15 cellular contexts compared by ENCODE assay signal in the genomic region with DNA sequence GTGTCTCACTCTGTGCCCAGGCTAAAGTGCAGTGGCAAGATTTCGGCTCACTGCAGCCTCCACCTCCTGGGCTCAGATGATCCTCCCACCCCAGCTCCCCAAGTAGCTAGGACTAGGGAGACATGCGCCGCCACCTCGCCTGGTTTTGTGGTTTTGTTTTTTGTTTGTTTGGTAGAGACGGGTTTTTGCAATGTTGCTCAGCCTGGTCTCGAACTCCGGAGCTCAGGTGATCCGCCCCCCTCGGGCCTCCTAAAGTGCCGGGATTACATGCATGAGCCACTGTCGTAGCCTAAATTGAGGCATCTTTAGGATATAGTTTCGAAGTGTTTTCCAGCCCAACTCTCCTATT. TPM values are rescaled to one million over a fixed set of nuclear protein-coding genes. Genes with fewer than 3 reads are reported as not detected.
DNase-seq lines count a peak whose midpoint lies in the region; ATAC-seq and TF ChIP-seq lines count a peak whose summit lies in the region.
"Had no signal": no experiment of that assay in that cellular context is flagged by ENCODE, and none has a peak within 500 bp of the region (broad histone marks: within the 10 kb centered on the region; RNA-seq: fewer than 3 reads in every experiment).

No MANE protein-coding gene starts in this region.

- H3K36me3 ChIP-seq in naive thymus-derived CD4-positive, alpha-beta T cell (ENCODE audit: control insufficient read depth in 2 of 3, insufficient read depth in 3 of 3, low read length in 3 of 3): no peaks in the 10 kb centered on the region
- H3K36me3 ChIP-seq in transverse colon: no peaks in the 10 kb centered on the region

- H3K4me1 ChIP-seq in naive thymus-derived CD4-positive, alpha-beta T cell (ENCODE audit: control insufficient read depth in 2 of 2, insufficient read depth in 2 of 2, low read length in 2 of 2): no peaks in the 10 kb centered on the region
- peaks cover 0 to 6% (median 2%) of the 10 kb centered on the region in 4 donors for H3K4me1 ChIP-seq in transverse colon
- H3K4me1 ChIP-seq: A549 had no signal

- H3K27ac Mint-ChIP-seq in activated CD4-positive, alpha-beta T cell treated with anti-CD3 and anti-CD28 coated beads, Interleukin-2, amount 10 ng/mL, durations not matched to agents 7 days and 5 days: peak overlapping the region; percentile 41
- H3K27ac Mint-ChIP-seq in effector memory CD8-positive, alpha-beta T cell: no peak overlapping the region
- H3K27ac Mint-ChIP-seq in naive thymus-derived CD4-positive, alpha-beta T cell: no peak overlapping the region
- no peak overlapping the region for H3K27ac Mint-ChIP-seq in endothelial cell (ENCODE audit: unreplicated experiment)

- TF ChIP-seq POLR2A in transverse colon (IDR thresholded peaks at IDR 0.05): no peak

- intact Hi-C loops in naive thymus-derived CD4-positive, alpha-beta T cell (cut with micrococcal nuclease): no loop called here
- intact Hi-C loops in transverse colon (cut with DNase I; ENCODE audit: low total_unique reads): no loop called here

- CTCF ChIA-PET in activated CD4-positive, alpha-beta T cell treated with anti-CD3 and anti-CD28 coated beads, Interleukin-2, amount 10 ng/mL, durations not matched to agents 7 days and 5 days (lab: Charles Lee): no interaction called here
- CTCF ChIA-PET in naive thymus-derived CD4-positive, alpha-beta T cell (lab: Charles Lee): no interaction called here

- H3K4me3 Mint-ChIP-seq in activated CD4-positive, alpha-beta T cell treated with anti-CD3 and anti-CD28 coated beads, Interleukin-2, amount 10 ng/mL, durations not matched to agents 7 days and 5 days: peak overlapping the region; percentile 66
- peak overlapping the region; percentile 22 to 73 for H3K4me3 Mint-ChIP-seq in effector memory CD8-positive, alpha-beta T cell
- peak overlapping the region in 7 of 10 donors; percentile 43 to 89 (median 74) for H3K4me3 Mint-ChIP-seq in naive thymus-derived CD4-positive, alpha-beta T cell
- H3K4me3 Mint-ChIP-seq in endothelial cell (ENCODE audit: unreplicated experiment): no peak overlapping the region

- H3K36me3 Mint-ChIP-seq in activated CD4-positive, alpha-beta T cell treated with anti-CD3 and anti-CD28 coated beads, Interleukin-2, amount 10 ng/mL, durations not matched to agents 7 days and 5 days (ENCODE audit: low read depth): peaks cover 3% of the 10 kb centered on the region
- no peaks in the 10 kb centered on the region for H3K36me3 Mint-ChIP-seq in effector memory CD8-positive, alpha-beta T cell (ENCODE audit: insufficient read depth)
- H3K36me3 Mint-ChIP-seq in naive thymus-derived CD4-positive, alpha-beta T cell: peaks cover 0 to 14% (median 0%) of the 10 kb centered on the region in 5 donors
- H3K36me3 Mint-ChIP-seq in endothelial cell (ENCODE audit: low read depth, unreplicated experiment): peaks cover 22% of the 10 kb centered on the region

- no peak for ATAC-seq in effector memory CD8-positive, alpha-beta T cell (replicated peaks)
- ATAC-seq in naive thymus-derived CD4-positive, alpha-beta T cell: no peak
- ATAC-seq: A549, SK-N-SH treated with all-trans-retinoic acid at 6 μM for 48 hours had no signal

- DNase-seq in activated CD4-positive, alpha-beta T cell treated with anti-CD3 and anti-CD28 coated beads, Interleukin-2, amount 10 ng/mL, durations not matched to agents 7 days and 5 days: no peak
- no peak for DNase-seq in activated CD4-positive, alpha-beta T cell treated with anti-CD3 and anti-CD28 coated beads for 48 hours
- no peak for DNase-seq in effector memory CD8-positive, alpha-beta T cell
- no peak for DNase-seq in naive thymus-derived CD4-positive, alpha-beta T cell
- DNase-seq in transverse colon (no peak), NCI-H2171 (lab: John Stamatoyannopoulos, UW) (no peak), endothelial cell (ENCODE audit: low spot score) (no peak), NCI-H510A (lab: John Stamatoyannopoulos, UW) (no peak)
- DNase-seq: activated CD4-positive, CD25-positive, alpha-beta regulatory T cell; central memory CD4-positive, alpha-beta T cell; GM23248; NCI-H774 had no signal

- no peaks in the 10 kb centered on the region for H3K27me3 Mint-ChIP-seq in activated CD4-positive, alpha-beta T cell treated with anti-CD3 and anti-CD28 coated beads, Interleukin-2, amount 10 ng/mL, durations not matched to agents 7 days and 5 days
- H3K27me3 Mint-ChIP-seq in effector memory CD8-positive, alpha-beta T cell: no peaks in the 10 kb centered on the region
- peaks cover 0 to 12% (median 0%) of the 10 kb centered on the region in 5 donors for H3K27me3 Mint-ChIP-seq in naive thymus-derived CD4-positive, alpha-beta T cell
- peaks cover 21% of the 10 kb centered on the region for H3K27me3 Mint-ChIP-seq in endothelial cell (ENCODE audit: unreplicated experiment)

- no peak for TF ChIP-seq EP300 in transverse colon (IDR thresholded peaks at IDR 0.05; ENCODE audit: low read depth)

- in situ Hi-C loops in transverse colon (cut with MboI; ENCODE audit: low pct_ligation_motif_present in 1 of 4, low pct_unique_long_range_greater_than_20kb in 1 of 4, low sequenced_read_pairs in 3 of 4): no loop called here

- TF ChIP-seq CTCF in transverse colon (IDR thresholded peaks at IDR 0.05): no peak
- no peak for TF ChIP-seq CTCF in endothelial cell (IDR thresholded peaks at IDR 0.05; ENCODE audit: unreplicated experiment)

- H3K4me1 Mint-ChIP-seq in activated CD4-positive, alpha-beta T cell treated with anti-CD3 and anti-CD28 coated beads, Interleukin-2, amount 10 ng/mL, durations not matched to agents 7 days and 5 days: no peaks in the 10 kb centered on the region
- H3K4me1 Mint-ChIP-seq in effector memory CD8-positive, alpha-beta T cell (ENCODE audit: low read depth in 2 of 2): peaks cover 0 to 3% of the 10 kb centered on the region in 2 donors
- peaks cover 0 to 18% (median 0%) of the 10 kb centered on the region in 7 donors for H3K4me1 Mint-ChIP-seq in naive thymus-derived CD4-positive, alpha-beta T cell
- no peaks in the 10 kb centered on the region for H3K4me1 Mint-ChIP-seq in endothelial cell (ENCODE audit: unreplicated experiment)

- H3K27me3 ChIP-seq in naive thymus-derived CD4-positive, alpha-beta T cell (ENCODE audit: control insufficient read depth in 2 of 2, insufficient read depth in 2 of 2, low read length in 2 of 2): no peaks in the 10 kb centered on the region
- no peaks in the 10 kb centered on the region for H3K27me3 ChIP-seq in transverse colon

- POLR2A ChIA-PET in activated CD4-positive, alpha-beta T cell treated with anti-CD3 and anti-CD28 coated beads, Interleukin-2, amount 10 ng/mL, durations not matched to agents 7 days and 5 days (lab: Charles Lee): no interaction called here
- POLR2A ChIA-PET in naive thymus-derived CD4-positive, alpha-beta T cell (lab: Charles Lee): no interaction called here

- peaks cover 35% of the 10 kb centered on the region for H3K9me3 Mint-ChIP-seq in activated CD4-positive, alpha-beta T cell treated with anti-CD3 and anti-CD28 coated beads, Interleukin-2, amount 10 ng/mL, durations not matched to agents 7 days and 5 days
- H3K9me3 Mint-ChIP-seq in effector memory CD8-positive, alpha-beta T cell: peaks cover 13 to 17% of the 10 kb centered on the region in 2 donors
- H3K9me3 Mint-ChIP-seq in naive thymus-derived CD4-positive, alpha-beta T cell: peaks cover 13 to 69% (median 27%) of the 10 kb centered on the region in 11 donors
- peaks cover 29% of the 10 kb centered on the region for H3K9me3 Mint-ChIP-seq in endothelial cell (ENCODE audit: unreplicated experiment)

- no peak overlapping the region for H3K4me3 ChIP-seq in naive thymus-derived CD4-positive, alpha-beta T cell (ENCODE audit: low read length)
- H3K4me3 ChIP-seq in transverse colon: peak overlapping the region in 3 of 4 donors; percentile 35 to 59 (median 43)
- H3K4me3 ChIP-seq: A549, GM23248 had no signal

- H3K27ac ChIP-seq in naive thymus-derived CD4-positive, alpha-beta T cell (ENCODE audit: low read depth, low read length): no peak overlapping the region
- H3K27ac ChIP-seq in transverse colon: peak overlapping the region in 3 of 4 donors; percentile 66 to 78 (median 76)
- H3K27ac ChIP-seq: A549, GM23248 had no signal

- WGBS in transverse colon (ENCODE audit: low coverage in 1 of 2), 2 donors: 40 to 67% methylated on average over 1 to 12 of the region's 12 CpGs

- peaks cover 0 to 29% (median 0%) of the 10 kb centered on the region in 3 experiments for H3K9me3 ChIP-seq in naive thymus-derived CD4-positive, alpha-beta T cell (ENCODE audit: control insufficient read depth in 2 of 3, low read length in 3 of 3)
- peaks cover 3 to 27% of the 10 kb centered on the region in 2 donors for H3K9me3 ChIP-seq in transverse colon

RNA-seq across cellular contexts. Expression of a gene that starts 0.8 kb away (rescaled TPM):
- under 1 TPM; 0.46 to 0.57 TPM for total RNA-seq in activated CD4-positive, alpha-beta T cell treated with anti-CD3 and anti-CD28 coated beads, Interleukin-2, amount 10 ng/mL, durations not matched to agents 7 days and 5 days
- total RNA-seq in naive thymus-derived CD4-positive, alpha-beta T cell: under 1 TPM; 0.12 to 0.67 (median 0.51) TPM
- polyA plus RNA-seq in naive thymus-derived CD4-positive, alpha-beta T cell: under 1 TPM in 1 of 2 donors, not detected in 1; 0.14 TPM
- total RNA-seq in transverse colon (1 to 10 TPM in 1 of 4 donors, under 1 TPM in 1, not detected in 2; 0.79 to 1.5 TPM), endothelial cell (ENCODE audit: unreplicated experiment) (not detected)
- total RNA-seq: GM23248 had no signal
- polyA plus RNA-seq: A549, fibroblast of lung, GM23248 had no signal

RNA-seq across cellular contexts. Expression of a gene that starts 47.4 kb away (rescaled TPM):
- total RNA-seq in activated CD4-positive, alpha-beta T cell treated with anti-CD3 and anti-CD28 coated beads, Interleukin-2, amount 10 ng/mL, durations not matched to agents 7 days and 5 days: not detected
- not detected for total RNA-seq in naive thymus-derived CD4-positive, alpha-beta T cell
- not detected for polyA plus RNA-seq in naive thymus-derived CD4-positive, alpha-beta T cell
- not detected for total RNA-seq in transverse colon
- not detected for total RNA-seq in endothelial cell (ENCODE audit: unreplicated experiment)
- total RNA-seq: fibroblast of lung, GM23248 had no signal
- polyA plus RNA-seq: A549, fibroblast of lung, GM23248 had no signal
